In genomic region chr6:170535002-170535401, GRCh38 we compare ENCODE assay signal across 19 cellular contexts. TPM values are rescaled to one million over a fixed set of nuclear protein-coding genes. Genes with fewer than 3 reads are reported as not detected.
A peak's percentile ranks its signal among the peaks of the same experiment; 100 is the strongest.
DNase-seq lines count a peak whose midpoint lies in the region; ATAC-seq, FAIRE-seq and TF ChIP-seq lines count a peak whose summit lies in the region.
"Had no signal": no experiment of that assay in that cellular context is flagged by ENCODE, and none has a peak within 500 bp of the region (broad histone marks: within the 10 kb centered on the region; RNA-seq: fewer than 3 reads in every experiment).

No MANE protein-coding gene starts in this region.

- intact Hi-C loops in thyroid gland (cut with DNase I), result no loop called here

- H3K27ac Mint-ChIP-seq in activated naive CD8-positive, alpha-beta T cell treated with anti-CD3 and anti-CD28 coated beads for 36 hours, result peak overlapping the region; percentile 40
- H3K27ac Mint-ChIP-seq in activated naive CD8-positive, alpha-beta T cell treated with anti-CD3 and anti-CD28 coated beads, Interleukin-2, amount 50 U/mL, for 24 hours, result no peak overlapping the region
- H3K27ac Mint-ChIP-seq: CD4-positive, CD25-positive, alpha-beta regulatory T cell; HFFc6 had no signal

- H3K4me1 ChIP-seq in liver (ENCODE audit: control insufficient read depth in 4 of 4, insufficient read depth in 4 of 4, low read length in 3 of 4) (peaks cover 0 to 23% (median 13%) of the 10 kb centered on the region in 4 donors), thyroid gland (no peaks in the 10 kb centered on the region)
- H3K4me1 ChIP-seq: HAP-1 had no signal

- H3K36me3 Mint-ChIP-seq in activated naive CD8-positive, alpha-beta T cell treated with anti-CD3 and anti-CD28 coated beads for 36 hours, result peaks cover 13% of the 10 kb centered on the region
- H3K36me3 Mint-ChIP-seq in activated naive CD8-positive, alpha-beta T cell treated with anti-CD3 and anti-CD28 coated beads, Interleukin-2, amount 50 U/mL, for 24 hours (ENCODE audit: low read depth), result peaks cover 52% of the 10 kb centered on the region

- H3K4me1 Mint-ChIP-seq in activated naive CD8-positive, alpha-beta T cell treated with anti-CD3 and anti-CD28 coated beads for 36 hours, result peaks cover 5% of the 10 kb centered on the region
- H3K4me1 Mint-ChIP-seq in activated naive CD8-positive, alpha-beta T cell treated with anti-CD3 and anti-CD28 coated beads, Interleukin-2, amount 50 U/mL, for 24 hours, result peaks cover 7% of the 10 kb centered on the region

- peaks cover 7 to 66% (median 54%) of the 10 kb centered on the region in 4 donors for H3K36me3 ChIP-seq in liver (ENCODE audit: control insufficient read depth in 4 of 4, insufficient read depth in 3 of 4, low read depth in 1 of 4, low read length in 3 of 4)
- H3K36me3 ChIP-seq in thyroid gland, result peaks cover 45 to 56% of the 10 kb centered on the region in 2 donors

- H3K9ac ChIP-seq in liver (ENCODE audit: low read depth in 1 of 2, low read length in 2 of 2), result no peak overlapping the region
- H3K9ac ChIP-seq: BLaER1 treated with 17β-estradiol and CSF1 and Interleukin-3, amounts not matched to agents 10 nM and 100 nM had no signal

- WGBS in liver, result 74% methylated on average over 5 of the region's 5 CpGs
- 91 to 94% methylated on average over 5 of the region's 5 CpGs for WGBS in thyroid gland, 2 donors

- no peak overlapping the region for H3K4me3 ChIP-seq in liver (ENCODE audit: low read depth in 1 of 3, low read length in 3 of 3)
- no peak overlapping the region for H3K4me3 ChIP-seq in thyroid gland (replicated peaks in 1 of 3)
- H3K4me3 ChIP-seq: BLaER1 treated with 17β-estradiol and CSF1 and Interleukin-3, amounts not matched to agents 10 nM and 100 nM; HAP-1 had no signal

- TF ChIP-seq CTCF in liver (IDR thresholded peaks at IDR 0.05; ENCODE audit: low read depth, low read length, missing input control), result no peak
- no peak for TF ChIP-seq CTCF in thyroid gland (IDR thresholded peaks at IDR 0.05)

- no peak for DNase-seq in activated naive CD8-positive, alpha-beta T cell treated with anti-CD3 and anti-CD28 coated beads for 36 hours
- DNase-seq in activated naive CD8-positive, alpha-beta T cell treated with anti-CD3 and anti-CD28 coated beads, Interleukin-2, amount 50 U/mL, for 24 hours, result no peak
- DNase-seq in GM12891 (ENCODE audit: insufficient read length, low spot score) (no peak), thyroid gland (no peak)
- DNase-seq: ACHN; Calu3; CD4-positive, CD25-positive, alpha-beta regulatory T cell; DMS79; HFFc6; KBM-7 had no signal

- FAIRE-seq in endometrium (lab: Jason Lieb, UNC) (peak; percentile 4), GM12891 (lab: Jason Lieb, UNC) (no peak)
- FAIRE-seq: GM12892, GM19239, H1 had no signal

- no peak for TF ChIP-seq RAD21 in liver (IDR thresholded peaks at IDR 0.05)

- no peak for TF ChIP-seq POLR2A in GM12891 (IDR thresholded peaks at IDR 0.05; ENCODE audit: low read depth, low read length)
- no peak for TF ChIP-seq POLR2A in thyroid gland (IDR thresholded peaks at IDR 0.05)

- H3K27me3 ChIP-seq in liver (ENCODE audit: control insufficient read depth in 4 of 4, insufficient read depth in 4 of 4, low read length in 3 of 4) (no peaks in the 10 kb centered on the region), thyroid gland (no peaks in the 10 kb centered on the region)
- H3K27me3 ChIP-seq: BLaER1 treated with 17β-estradiol and CSF1 and Interleukin-3, amounts not matched to agents 10 nM and 100 nM had no signal

- H3K9me3 ChIP-seq in liver (ENCODE audit: control insufficient read depth in 4 of 4, low read length in 3 of 4) (no peaks in the 10 kb centered on the region), thyroid gland (no peaks in the 10 kb centered on the region)
- H3K9me3 ChIP-seq: BLaER1 treated with 17β-estradiol and CSF1 and Interleukin-3, amounts not matched to agents 10 nM and 100 nM; HAP-1 had no signal

- H3K4me3 Mint-ChIP-seq in activated naive CD8-positive, alpha-beta T cell treated with anti-CD3 and anti-CD28 coated beads for 36 hours, result no peak overlapping the region
- H3K4me3 Mint-ChIP-seq in activated naive CD8-positive, alpha-beta T cell treated with anti-CD3 and anti-CD28 coated beads, Interleukin-2, amount 50 U/mL, for 24 hours, result no peak overlapping the region
- H3K4me3 Mint-ChIP-seq: CD4-positive, CD25-positive, alpha-beta regulatory T cell; HFFc6 had no signal

- H3K27ac ChIP-seq in liver (ENCODE audit: low read depth in 1 of 2, low read length in 2 of 2) (no peak overlapping the region), thyroid gland (no peak overlapping the region)
- H3K27ac ChIP-seq: BLaER1 treated with 17β-estradiol and CSF1 and Interleukin-3, amounts not matched to agents 10 nM and 100 nM; HL-60 had no signal

- no peak for ATAC-seq in activated naive CD8-positive, alpha-beta T cell treated with anti-CD3 and anti-CD28 coated beads, Interleukin-2, amount 50 U/mL, for 24 hours
- ATAC-seq in GM18502 (IDR thresholded peaks at IDR 0.05; ENCODE audit: poor library complexity, unreplicated experiment), result no peak

- no peaks in the 10 kb centered on the region for H3K9me3 Mint-ChIP-seq in activated naive CD8-positive, alpha-beta T cell treated with anti-CD3 and anti-CD28 coated beads for 36 hours
- no peaks in the 10 kb centered on the region for H3K9me3 Mint-ChIP-seq in activated naive CD8-positive, alpha-beta T cell treated with anti-CD3 and anti-CD28 coated beads, Interleukin-2, amount 50 U/mL, for 24 hours
- H3K9me3 Mint-ChIP-seq: HFFc6 had no signal

- H3K27me3 Mint-ChIP-seq in activated naive CD8-positive, alpha-beta T cell treated with anti-CD3 and anti-CD28 coated beads for 36 hours, result no peaks in the 10 kb centered on the region
- H3K27me3 Mint-ChIP-seq in activated naive CD8-positive, alpha-beta T cell treated with anti-CD3 and anti-CD28 coated beads, Interleukin-2, amount 50 U/mL, for 24 hours, result no peaks in the 10 kb centered on the region
- H3K27me3 Mint-ChIP-seq: CD4-positive, CD25-positive, alpha-beta regulatory T cell had no signal

TF ChIP-seq in liver, 16 proteins besides CTCF, POLR2A, EP300 and RAD21:
- no peak for TF ChIP-seq ATF3 (IDR thresholded peaks at IDR 0.05)
- peak; percentile 20 to 50 for TF ChIP-seq HNF4A (conservative IDR thresholded peaks at IDR 0.05)

TF ChIP-seq in GM12891, 5 proteins besides CTCF, POLR2A, EP300 and RAD21:
- TF ChIP-seq POLR2AphosphoS5 (IDR thresholded peaks at IDR 0.05; ENCODE audit: low read depth, low read length) (no peak), TAF1 (IDR thresholded peaks at IDR 0.05; ENCODE audit: low read depth, low read length) (no peak), PAX5 (IDR thresholded peaks at IDR 0.05; ENCODE audit: insufficient read depth, low read length, severe bottlenecking) (no peak), POU2F2 (IDR thresholded peaks at IDR 0.05; ENCODE audit: low read depth, low read length) (no peak), SPI1 (IDR thresholded peaks at IDR 0.05; ENCODE audit: low read depth, low read length) (no peak)

RNA-seq across cellular contexts. Expression of gene PSMB1, which starts 18.1 kb away (rescaled TPM):
- total RNA-seq in activated naive CD8-positive, alpha-beta T cell treated with anti-CD3 and anti-CD28 coated beads for 36 hours, result 100 to 1,000 TPM; 270 to 283 TPM
- total RNA-seq in liver (100 to 1,000 TPM; 177 to 184 TPM), thyroid gland (100 to 1,000 TPM; 227 to 320 (median 275) TPM)
- polyA plus RNA-seq in liver, result 100 to 1,000 TPM; 191 to 314 TPM
- polyA plus RNA-seq in GM12891 (2012; ENCODE audit: low read depth, missing spikeins), result 295 TPM

RNA-seq across cellular contexts. Expression of gene TBP, which starts 19.2 kb away (rescaled TPM):
- total RNA-seq in activated naive CD8-positive, alpha-beta T cell treated with anti-CD3 and anti-CD28 coated beads for 36 hours, result 10 to 100 TPM; 27.6 to 28.0 TPM
- 1 to 10 TPM; 7.5 TPM for total RNA-seq in liver
- polyA plus RNA-seq in liver, result 1 to 10 TPM; 4.5 to 7.1 TPM
- polyA plus RNA-seq in GM12891 (2012; ENCODE audit: low read depth, missing spikeins), result 11.2 TPM
- 10 to 100 TPM; 16.4 to 23.0 (median 19.1) TPM for total RNA-seq in thyroid gland

RNA-seq across cellular contexts. Expression of gene PDCD2, which starts 49.4 kb away (rescaled TPM):
- 100 to 1,000 TPM; 158 to 161 TPM for total RNA-seq in activated naive CD8-positive, alpha-beta T cell treated with anti-CD3 and anti-CD28 coated beads for 36 hours
- 10 to 100 TPM; 19.7 to 26.8 TPM for total RNA-seq in liver
- 10 to 100 TPM; 19.6 to 28.3 TPM for polyA plus RNA-seq in liver
- 67.6 TPM for polyA plus RNA-seq in GM12891 (2012; ENCODE audit: low read depth, missing spikeins)
- total RNA-seq in thyroid gland, result 100 to 1,000 TPM in 1 of 4 donors, 10 to 100 TPM in 3; 53.6 to 105 (median 82.9) TPM
